8 cellular contexts compared by ENCODE assay signal in genomic region chr5:10635257-10635860, GRCh38.
A peak's percentile ranks its signal among the peaks of the same experiment; 100 is the strongest.
DNase-seq lines count a peak whose midpoint lies in the region; ATAC-seq and TF ChIP-seq lines count a peak whose summit lies in the region.

No MANE protein-coding gene starts in this region.

- H3K9me2 ChIP-seq in OCI-LY7 (ENCODE audit: insufficient read depth, low read length) = no peaks in the 10 kb centered on the region

- 0 out of 2 replicates have a peak, but pooled peaks cover 4% of the 10 kb centered on the region for H3K9me3 ChIP-seq in OCI-LY7 (ENCODE audit: low read length)

- CTCF ChIA-PET in OCI-LY7 (lab: Charles Lee; ENCODE audit: unreplicated experiment) = interaction anchor here (0.8 kb wide), 1 partner anchor 183 kb away, joined by 3 read pairs; no protein-coding TSS in a partner anchor

- DNase-seq in OCI-LY7 (ENCODE audit: low spot score) = peak; percentile 59
- peak; percentile 73 for DNase-seq in activated naive CD4-positive, alpha-beta T cell treated with anti-CD3 and anti-CD28 coated beads, Interleukin-2, amount 50 U/mL, for 16 hours
- DNase-seq in pulmonary artery endothelial cell (ENCODE audit: low read depth, low spot score) = peak; percentile 13
- DNase-seq in NCI-H2227 treated with DMSO at 0.1 percent for 48 hours (lab: John Stamatoyannopoulos, UW) = no peak
- DNase-seq in NCI-H446 treated with DMSO at 0.1 percent for 48 hours (lab: John Stamatoyannopoulos, UW) = no peak
- no peak for DNase-seq in NCI-H2081 treated with DMSO at 0.1 percent for 48 hours (lab: John Stamatoyannopoulos, UW)

- no peak overlapping the region for H3K4me3 ChIP-seq in OCI-LY7 (ENCODE audit: low read depth, low read length, poor library complexity, severe bottlenecking)

- no peaks in the 10 kb centered on the region for H4K20me1 ChIP-seq in OCI-LY7 (ENCODE audit: insufficient read depth, low read length)

- H2AFZ ChIP-seq in OCI-LY7 (ENCODE audit: low read length) = peak overlapping the region; percentile 17; the same call in 1 of the 2 replicates

- peaks cover 13% of the 10 kb centered on the region for H3K36me3 ChIP-seq in OCI-LY7 (ENCODE audit: insufficient read depth, low read length)

- H3K79me2 ChIP-seq in OCI-LY7 (ENCODE audit: insufficient read depth, low read depth, low read length) = no peaks in the 10 kb centered on the region; the same call in 1 of the 2 replicates

- BruUV-seq in OCI-LY7 (replicated peaks; lab: Mats Ljungman, UMichigan) = no TSS peak

- POLR2A ChIA-PET in OCI-LY7 (lab: Charles Lee) = interaction anchor here (0.6 to 2.1 kb wide), 5 partner anchors 12 to 197 kb away, joined by 3 to 11 read pairs (median 3); no protein-coding TSS in a partner anchor

- peak; percentile 68 for ATAC-seq in GM18520 (IDR thresholded peaks at IDR 0.05; ENCODE audit: unreplicated experiment)
- ATAC-seq in HG02840 (IDR thresholded peaks at IDR 0.05; ENCODE audit: low FRiP score, unreplicated experiment) = peak; percentile 62

- peak overlapping the region; percentile 14 for H3K27ac ChIP-seq in OCI-LY7 (ENCODE audit: low read depth, low read length, poor library complexity, severe bottlenecking)

- H3K4me2 ChIP-seq in OCI-LY7 (ENCODE audit: low read length) = peak overlapping the region; percentile 66

- no peak for TF ChIP-seq CTCF in OCI-LY7 (conservative IDR thresholded peaks at IDR 0.05; ENCODE audit: low read length)

- intact Hi-C loops in OCI-LY7 (cut with micrococcal nuclease; ENCODE audit: unreplicated experiment) = no loop called here

- H3K4me1 ChIP-seq in OCI-LY7 (ENCODE audit: insufficient read depth, low read length, poor library complexity, severe bottlenecking) = peaks cover 53% of the 10 kb centered on the region

Comparison
In these comparisons a context has a peak if more than half of its experiments do, and no peak if none do; other contexts are left out.
1. DNase-seq: peak in OCI-LY7 (single experiment), activated naive CD4-positive, alpha-beta T cell treated with anti-CD3 and anti-CD28 coated beads, Interleukin-2, amount 50 U/mL, for 16 hours (single experiment) and pulmonary artery endothelial cell (single experiment); none in NCI-H2227 treated with DMSO at 0.1 percent for 48 hours (single experiment), NCI-H446 treated with DMSO at 0.1 percent for 48 hours (single experiment) and NCI-H2081 treated with DMSO at 0.1 percent for 48 hours (single experiment).